1 cellular context compared by ENCODE assay signal in genomic region chr9:126068534-126069230, GRCh38.
TF ChIP-seq lines count a peak whose summit lies in the region.

No MANE protein-coding gene starts in this region.

TF ChIP-seq in K562, 482 proteins besides CTCF, POLR2A, EP300 and RAD21 (continued from another document):
- TF ChIP-seq E4F1 (CRISPR knock-in tag; IDR thresholded peaks at IDR 0.05; ENCODE audit: borderline replicate concordance) (no peak), ZFP36 (IDR thresholded peaks at IDR 0.05; ENCODE audit: low read depth, low read length, partially characterized antibody) (peak; percentile 73), ARNT (IDR thresholded peaks at IDR 0.05) (no peak), RBM25 (IDR thresholded peaks at IDR 0.05; ENCODE audit: low read depth, low read length, severe bottlenecking) (peak; percentile 79), PHF8 (IDR thresholded peaks at IDR 0.05; ENCODE audit: borderline replicate concordance, low read length) (no peak)
